In the genomic region with DNA sequence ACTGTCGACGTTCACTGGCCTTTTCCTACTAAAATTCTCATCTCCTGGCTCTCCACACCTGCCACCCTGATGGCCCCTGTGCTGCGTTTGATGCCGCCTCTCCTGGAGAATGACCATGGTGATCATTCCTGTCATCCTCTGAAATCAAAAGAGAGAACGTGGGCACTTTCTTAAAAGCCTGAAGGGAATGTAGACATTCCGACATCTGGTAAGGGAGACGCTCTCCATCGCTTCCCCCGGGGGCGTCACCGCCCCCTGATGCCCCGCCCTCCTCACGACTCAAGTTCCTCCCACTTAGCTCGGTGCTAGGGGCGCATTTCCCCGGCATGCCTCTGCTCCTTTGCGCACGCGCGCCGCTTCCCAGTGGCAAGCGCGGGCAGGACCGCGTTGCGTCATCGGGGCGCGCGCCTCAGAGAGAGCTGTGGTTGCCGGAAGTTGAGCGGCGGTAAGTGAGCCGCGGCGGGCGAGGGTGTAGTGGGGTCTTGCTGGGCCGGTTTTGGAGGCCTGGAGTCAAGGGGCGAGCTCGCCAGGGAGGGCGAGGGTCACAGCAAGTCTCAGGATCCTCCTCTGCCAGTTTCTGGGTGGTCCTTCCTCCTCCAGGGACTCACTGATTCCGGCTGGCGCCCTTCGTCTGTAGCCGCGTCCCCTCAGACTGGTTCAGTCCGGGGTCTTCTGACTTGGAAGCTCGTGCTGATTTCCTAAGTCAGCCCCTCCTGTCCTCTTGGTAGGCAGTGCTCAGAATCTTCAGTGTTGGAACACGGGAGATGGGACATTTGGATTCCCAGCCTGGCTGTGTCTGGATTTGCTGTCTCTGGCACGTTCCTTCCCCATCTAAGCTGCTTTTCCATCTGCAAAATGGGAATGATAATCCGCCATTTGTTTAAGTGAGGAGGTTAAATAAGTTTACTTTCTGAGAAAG, we compare ENCODE assay signal across 8 cellular contexts. TPM values are rescaled to one million over a fixed set of nuclear protein-coding genes. Genes with fewer than 3 reads are reported as not detected.
A peak's percentile ranks its signal among the peaks of the same experiment; 100 is the strongest.
DNase-seq lines count a peak whose midpoint lies in the region; ATAC-seq and TF ChIP-seq lines count a peak whose summit lies in the region.

A gene with protein sequence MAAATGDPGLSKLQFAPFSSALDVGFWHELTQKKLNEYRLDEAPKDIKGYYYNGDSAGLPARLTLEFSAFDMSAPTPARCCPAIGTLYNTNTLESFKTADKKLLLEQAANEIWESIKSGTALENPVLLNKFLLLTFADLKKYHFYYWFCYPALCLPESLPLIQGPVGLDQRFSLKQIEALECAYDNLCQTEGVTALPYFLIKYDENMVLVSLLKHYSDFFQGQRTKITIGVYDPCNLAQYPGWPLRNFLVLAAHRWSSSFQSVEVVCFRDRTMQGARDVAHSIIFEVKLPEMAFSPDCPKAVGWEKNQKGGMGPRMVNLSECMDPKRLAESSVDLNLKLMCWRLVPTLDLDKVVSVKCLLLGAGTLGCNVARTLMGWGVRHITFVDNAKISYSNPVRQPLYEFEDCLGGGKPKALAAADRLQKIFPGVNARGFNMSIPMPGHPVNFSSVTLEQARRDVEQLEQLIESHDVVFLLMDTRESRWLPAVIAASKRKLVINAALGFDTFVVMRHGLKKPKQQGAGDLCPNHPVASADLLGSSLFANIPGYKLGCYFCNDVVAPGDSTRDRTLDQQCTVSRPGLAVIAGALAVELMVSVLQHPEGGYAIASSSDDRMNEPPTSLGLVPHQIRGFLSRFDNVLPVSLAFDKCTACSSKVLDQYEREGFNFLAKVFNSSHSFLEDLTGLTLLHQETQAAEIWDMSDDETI (plus strand): TSS at position 412 of the 919 bp plus-strand sequence. CDS start 26,299 bp downstream, outside the sequence.

- H3K4me1 Mint-ChIP-seq in GM23338, result peaks cover 6% of the 10 kb centered on the region
- peaks cover 34 to 56% (median 49%) of the 10 kb centered on the region in 7 donors for H3K4me1 Mint-ChIP-seq in naive thymus-derived CD4-positive, alpha-beta T cell
- H3K4me1 Mint-ChIP-seq in stimulated activated naive B cell treated with anti-CD40 and anti-IgM and Interleukin-4, amounts not matched to agents 10 μg/mL and 1 μg/mL and 100 μg/mL, for 72 hours, result peaks cover 19 to 47% of the 10 kb centered on the region in 2 donors

- DNase-seq in Daoy (ENCODE audit: low read depth) (peak; percentile 98), GM23338 (ENCODE audit: low spot score) (peak; percentile 99), LHCN-M2 (ENCODE audit: low read depth) (peak; percentile 96), RPMI8226 (peak; percentile 97), fibroblast of gingiva (ENCODE audit: low read depth) (peak; percentile 96)
- DNase-seq in activated T-helper 1 cell treated with anti-CD3 and anti-CD28 coated beads, Interleukin-2, amount 50 U/mL, for 16 hours (ENCODE audit: low read depth in 1 of 2, low spot score in 1 of 2), result peak; percentile 89 to 93
- DNase-seq in naive thymus-derived CD4-positive, alpha-beta T cell, result peak; percentile 95 to 98 (median 97)
- peak; percentile 96 for DNase-seq in stimulated activated naive B cell treated with anti-CD40 and anti-IgM and Interleukin-4, amounts not matched to agents 10 μg/mL and 1 μg/mL and 100 μg/mL, for 72 hours

- H3K4me2 ChIP-seq in GM23338, result peak within 1 kb of the TSS; percentile 87

- H3K4me3 Mint-ChIP-seq in GM23338, result peak within 1 kb of the TSS; percentile 97
- peak within 1 kb of the TSS; percentile 90 to 98 (median 96) for H3K4me3 Mint-ChIP-seq in naive thymus-derived CD4-positive, alpha-beta T cell
- H3K4me3 Mint-ChIP-seq in stimulated activated naive B cell treated with anti-CD40 and anti-IgM and Interleukin-4, amounts not matched to agents 10 μg/mL and 1 μg/mL and 100 μg/mL, for 72 hours, result peak within 1 kb of the TSS; percentile 92 to 95

- CTCF ChIA-PET in naive thymus-derived CD4-positive, alpha-beta T cell (lab: Charles Lee), result interaction anchor here (0.6 to 1.3 kb wide), 2 partner anchors 19 to 48 kb away, joined by 3 to 5 read pairs; no protein-coding TSS in a partner anchor

- no peak for TF ChIP-seq CTCF in GM23338 (conservative IDR thresholded peaks at IDR 0.05; ENCODE audit: low read depth in 2 of 2)

- no peaks in the 10 kb centered on the region for H3K9me2 ChIP-seq in GM23338 (ENCODE audit: insufficient read depth)

- H3K36me3 Mint-ChIP-seq in GM23338 (ENCODE audit: low read depth), result peaks cover 3% of the 10 kb centered on the region; the same call in 2 of the 3 replicates
- peaks cover 10 to 26% (median 25%) of the 10 kb centered on the region in 5 donors for H3K36me3 Mint-ChIP-seq in naive thymus-derived CD4-positive, alpha-beta T cell
- peaks cover 30 to 32% of the 10 kb centered on the region in 2 donors for H3K36me3 Mint-ChIP-seq in stimulated activated naive B cell treated with anti-CD40 and anti-IgM and Interleukin-4, amounts not matched to agents 10 μg/mL and 1 μg/mL and 100 μg/mL, for 72 hours

- no peaks in the 10 kb centered on the region for H4K20me1 ChIP-seq in GM23338 (replicated peaks; ENCODE audit: insufficient read depth)

- H3K9me3 ChIP-seq in naive thymus-derived CD4-positive, alpha-beta T cell (ENCODE audit: control insufficient read depth in 2 of 3, low read length in 3 of 3), result no peaks in the 10 kb centered on the region

- H3K4me3 ChIP-seq in GM23338, result peak within 1 kb of the TSS; percentile 96
- peak within 1 kb of the TSS; percentile 79 for H3K4me3 ChIP-seq in naive thymus-derived CD4-positive, alpha-beta T cell (ENCODE audit: low read length)

- H3K27ac Mint-ChIP-seq in GM23338, result peak within 1 kb of the TSS; percentile 99
- H3K27ac Mint-ChIP-seq in naive thymus-derived CD4-positive, alpha-beta T cell, result peak within 1 kb of the TSS; percentile 93 to 99 (median 98)
- H3K27ac Mint-ChIP-seq in stimulated activated naive B cell treated with anti-CD40 and anti-IgM and Interleukin-4, amounts not matched to agents 10 μg/mL and 1 μg/mL and 100 μg/mL, for 72 hours, result peak within 1 kb of the TSS; percentile 99

- ATAC-seq in GM23338, result peak; percentile 98
- peak; percentile 96 for ATAC-seq in naive thymus-derived CD4-positive, alpha-beta T cell
- ATAC-seq in stimulated activated naive B cell treated with anti-CD40 and anti-IgM and Interleukin-4, amounts not matched to agents 10 μg/mL and 1 μg/mL and 100 μg/mL, for 72 hours (replicated peaks), result peak; percentile 97 to 99

- no peaks in the 10 kb centered on the region for H3F3A ChIP-seq in GM23338 (replicated peaks; ENCODE audit: low read depth)

- peaks cover 19% of the 10 kb centered on the region for H3K79me2 ChIP-seq in GM23338 (replicated peaks; ENCODE audit: insufficient read depth)

- H3K9me3 Mint-ChIP-seq in GM23338, result no peaks in the 10 kb centered on the region
- H3K9me3 Mint-ChIP-seq in naive thymus-derived CD4-positive, alpha-beta T cell, result peaks cover 0 to 7% (median 3%) of the 10 kb centered on the region in 11 donors
- H3K9me3 Mint-ChIP-seq in stimulated activated naive B cell treated with anti-CD40 and anti-IgM and Interleukin-4, amounts not matched to agents 10 μg/mL and 1 μg/mL and 100 μg/mL, for 72 hours, result peaks cover 5 to 7% of the 10 kb centered on the region in 2 donors

- peaks cover 7% of the 10 kb centered on the region for H3K4me1 ChIP-seq in GM23338 (ENCODE audit: insufficient read depth)
- peaks cover 13 to 17% of the 10 kb centered on the region in 2 donors for H3K4me1 ChIP-seq in naive thymus-derived CD4-positive, alpha-beta T cell (ENCODE audit: control insufficient read depth in 2 of 2, insufficient read depth in 2 of 2, low read length in 2 of 2)

- intact Hi-C loops in naive thymus-derived CD4-positive, alpha-beta T cell (cut with micrococcal nuclease), result loop anchor here (1.0 to 10.0 kb wide), 12 partner anchors 19 to 1283 kb away; a partner anchor contains a TSS

- POLR2A ChIA-PET in naive thymus-derived CD4-positive, alpha-beta T cell (lab: Charles Lee), result interaction anchor here (0.5 to 2.1 kb wide), 13 partner anchors 10 to 1392 kb away, joined by 3 to 21 read pairs (median 4); a partner anchor contains a TSS

- peaks cover 13% of the 10 kb centered on the region for H3K27me3 Mint-ChIP-seq in GM23338 (ENCODE audit: insufficient read depth, low read depth, poor library complexity)
- H3K27me3 Mint-ChIP-seq in naive thymus-derived CD4-positive, alpha-beta T cell, result peaks cover 0 to 2% (median 2%) of the 10 kb centered on the region in 5 donors
- H3K27me3 Mint-ChIP-seq in stimulated activated naive B cell treated with anti-CD40 and anti-IgM and Interleukin-4, amounts not matched to agents 10 μg/mL and 1 μg/mL and 100 μg/mL, for 72 hours, result peaks cover 2 to 7% of the 10 kb centered on the region in 2 donors

- no peaks in the 10 kb centered on the region for H3K36me3 ChIP-seq in GM23338 (ENCODE audit: insufficient read depth)
- peaks cover 0 to 9% (median 0%) of the 10 kb centered on the region in 3 experiments for H3K36me3 ChIP-seq in naive thymus-derived CD4-positive, alpha-beta T cell (ENCODE audit: control insufficient read depth in 2 of 3, insufficient read depth in 3 of 3, low read length in 3 of 3)

- H2AFZ ChIP-seq in GM23338, result peak within 1 kb of the TSS; percentile 99

- H3K27me3 ChIP-seq in GM23338 (ENCODE audit: insufficient read depth), result no peaks in the 10 kb centered on the region
- H3K27me3 ChIP-seq in naive thymus-derived CD4-positive, alpha-beta T cell (ENCODE audit: control insufficient read depth in 2 of 2, insufficient read depth in 2 of 2, low read length in 2 of 2), result no peaks in the 10 kb centered on the region

- H3K27ac ChIP-seq in GM23338 (ENCODE audit: low read depth), result peak within 1 kb of the TSS; percentile 75
- H3K27ac ChIP-seq in naive thymus-derived CD4-positive, alpha-beta T cell (ENCODE audit: low read depth, low read length), result peak within 1 kb of the TSS; percentile 92

TF ChIP-seq in GM23338, 12 proteins besides CTCF, POLR2A, EP300 and RAD21 (continues in another document):
- TF ChIP-seq STAT1 (IDR thresholded peaks at IDR 0.05; ENCODE audit: unreplicated experiment) (no peak), CREB1 (CRISPR knock-in tag; IDR thresholded peaks at IDR 0.05; ENCODE audit: low read depth) (peak; percentile 96), POLR2AphosphoS5 (IDR thresholded peaks at IDR 0.05; ENCODE audit: low read depth) (peak; percentile 96)
- TF ChIP-seq, protein P1, sequence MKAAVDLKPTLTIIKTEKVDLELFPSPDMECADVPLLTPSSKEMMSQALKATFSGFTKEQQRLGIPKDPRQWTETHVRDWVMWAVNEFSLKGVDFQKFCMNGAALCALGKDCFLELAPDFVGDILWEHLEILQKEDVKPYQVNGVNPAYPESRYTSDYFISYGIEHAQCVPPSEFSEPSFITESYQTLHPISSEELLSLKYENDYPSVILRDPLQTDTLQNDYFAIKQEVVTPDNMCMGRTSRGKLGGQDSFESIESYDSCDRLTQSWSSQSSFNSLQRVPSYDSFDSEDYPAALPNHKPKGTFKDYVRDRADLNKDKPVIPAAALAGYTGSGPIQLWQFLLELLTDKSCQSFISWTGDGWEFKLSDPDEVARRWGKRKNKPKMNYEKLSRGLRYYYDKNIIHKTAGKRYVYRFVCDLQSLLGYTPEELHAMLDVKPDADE (IDR thresholded peaks at IDR 0.05), result peak; percentile 73

RNA-seq across cellular contexts. Expression of the gene that starts here (rescaled TPM):
- total RNA-seq in Daoy (2014; rRNA removed; shearing (Covaris generic)), result 47.9 and 51.6 TPM in 2 replicates
- total RNA-seq in GM23338 (2014; rRNA removed; shearing (Covaris generic)), result 16.0 and 36.7 TPM in 2 replicates
- polyA plus RNA-seq in GM23338 (2016; fragmentation: Nextera tagmentation; extraction: Ambion mirVana), result 16.0 and 16.2 TPM in 2 replicates
- total RNA-seq in LHCN-M2 (2014; rRNA removed), result 48.1 and 50.5 TPM in 2 replicates
- 26.6 TPM for polyA plus RNA-seq in LHCN-M2 (2012)
- total RNA-seq in naive thymus-derived CD4-positive, alpha-beta T cell, result 10 to 100 TPM; 27.0 to 80.3 (median 39.8) TPM
- 10 to 100 TPM; 12.0 to 15.8 TPM for polyA plus RNA-seq in naive thymus-derived CD4-positive, alpha-beta T cell

Comparison
In these comparisons a context has a peak if more than half of its experiments do, and no peak if none do; other contexts are left out.
1. Peak in every context shown above with its lines: DNase-seq, ATAC-seq, H3K4me3 ChIP-seq and H3K27ac ChIP-seq.